In genomic region chrX:129932137-129932791, GRCh38 we compare ENCODE assay signal across 8 cellular contexts. TPM values are rescaled to one million over a fixed set of nuclear protein-coding genes. Genes with fewer than 3 reads are reported as not detected.
DNase-seq lines count a peak whose midpoint lies in the region; ATAC-seq and TF ChIP-seq lines count a peak whose summit lies in the region.

No MANE protein-coding gene starts in this region.

- H3K27me3 ChIP-seq in breast epithelium (peaks cover 0 to 27% of the 10 kb centered on the region in 2 donors), smooth muscle cell (ENCODE audit: low read depth) (peaks cover 3% of the 10 kb centered on the region)

- H3K27ac ChIP-seq in breast epithelium (peak overlapping the region; percentile 80 to 91), smooth muscle cell (ENCODE audit: low read depth) (no peak overlapping the region)

- intact Hi-C loops in breast epithelium (cut with DNase I; ENCODE audit: low total_unique reads): loop anchor here (10.0 kb wide), 1 partner anchor 53 kb away; the partner anchor contains the start of gene BCORL1

- H4K20me1 ChIP-seq in smooth muscle cell (ENCODE audit: low read depth): no peaks in the 10 kb centered on the region

- H2AFZ ChIP-seq in smooth muscle cell (ENCODE audit: low read depth): no peak overlapping the region

- peak overlapping the region; percentile 76 to 86 (median 79) for H3K4me3 Mint-ChIP-seq in immature natural killer cell

- no peak for TF ChIP-seq CTCF in WI38 (IDR thresholded peaks at IDR 0.05; ENCODE audit: low read depth, low read length)
- TF ChIP-seq CTCF in breast epithelium (IDR thresholded peaks at IDR 0.05): no peak
- TF ChIP-seq CTCF in smooth muscle cell (IDR thresholded peaks at IDR 0.05; ENCODE audit: borderline replicate concordance, insufficient read depth, poor library complexity, severe bottlenecking): no peak

- H3K4me1 ChIP-seq in ES-I3 (ENCODE audit: insufficient read depth, low read length): peaks cover 9% of the 10 kb centered on the region; the same call in 1 of the 2 replicates
- no peaks in the 10 kb centered on the region for H3K4me1 ChIP-seq in breast epithelium
- no peaks in the 10 kb centered on the region for H3K4me1 ChIP-seq in smooth muscle cell (ENCODE audit: low read depth)

- peak overlapping the region in 1 of 6 donors; percentile 22 for H3K27ac Mint-ChIP-seq in immature natural killer cell

- H3K4me2 ChIP-seq in smooth muscle cell: peak overlapping the region; percentile 83

- peaks cover 0 to 3% of the 10 kb centered on the region in 2 donors for H3K4me1 Mint-ChIP-seq in immature natural killer cell

- no peaks in the 10 kb centered on the region for H3F3A ChIP-seq in smooth muscle cell (ENCODE audit: low read depth)

- H3K9me3 Mint-ChIP-seq in immature natural killer cell: no peaks in the 10 kb centered on the region

- no peak for TF ChIP-seq POLR2A in breast epithelium (IDR thresholded peaks at IDR 0.05)

- DNase-seq in NCI-H187 treated with DMSO at 0.1 percent for 48 hours (lab: John Stamatoyannopoulos, UW): peak; percentile 36
- DNase-seq in breast epithelium (ENCODE audit: low spot score in 2 of 2): peak; percentile 81 to 83
- DNase-seq in immature natural killer cell: peak; percentile 40 to 62 (median 53)
- peak; percentile 57 for DNase-seq in smooth muscle cell (lab: John Stamatoyannopoulos, UW; ENCODE audit: unreplicated experiment)
- DNase-seq in cerebellar nuclear complex (lab: John Stamatoyannopoulos, UW): no peak

- H3K36me3 ChIP-seq in ES-I3 (ENCODE audit: insufficient read depth, low read length) (peaks cover 6% of the 10 kb centered on the region), breast epithelium (no peaks in the 10 kb centered on the region), smooth muscle cell (ENCODE audit: low read depth) (no peaks in the 10 kb centered on the region)

- H3K4me3 ChIP-seq in WI38 (ENCODE audit: low read depth, low read length) (peak overlapping the region; percentile 62), breast epithelium (peak overlapping the region; percentile 51 to 74 (median 60)), smooth muscle cell (peak overlapping the region; percentile 56)

- H3K36me3 Mint-ChIP-seq in immature natural killer cell: no peaks in the 10 kb centered on the region

- peak; percentile 59 for ATAC-seq in HG02588 (IDR thresholded peaks at IDR 0.05; ENCODE audit: unreplicated experiment)

- peaks cover 0 to 5% (median 2%) of the 10 kb centered on the region in 3 donors for H3K27me3 Mint-ChIP-seq in immature natural killer cell (ENCODE audit: low read depth in 3 of 3)

- no peaks in the 10 kb centered on the region for H3K79me2 ChIP-seq in smooth muscle cell (ENCODE audit: low read depth)

- H3K9ac ChIP-seq in ES-I3 (ENCODE audit: low read depth, low read length) (peak overlapping the region; percentile 92), smooth muscle cell (ENCODE audit: low read depth) (no peak overlapping the region)

- 52% methylated on average over 13 of the region's 84 CpGs for WGBS in smooth muscle cell (ENCODE audit: low lambda C conversion rate)

- H3K9me3 ChIP-seq in ES-I3 (ENCODE audit: control insufficient read depth, insufficient read depth, low read length) (no peaks in the 10 kb centered on the region), breast epithelium (no peaks in the 10 kb centered on the region), smooth muscle cell (replicated peaks; ENCODE audit: low read depth) (no peaks in the 10 kb centered on the region)

RNA-seq across cellular contexts. Expression of gene UTP14A, which starts 26.3 kb away (rescaled TPM):
- total RNA-seq in breast epithelium (10 to 100 TPM; 17.3 to 22.6 (median 20.8) TPM), smooth muscle cell (7.9 and 12.9 TPM in 2 replicates)
- polyA plus RNA-seq in immature natural killer cell (10 to 100 TPM in 1 of 3 donors, 1 to 10 TPM in 2; 1.9 to 10.8 (median 5.5) TPM), smooth muscle cell (5.1 and 6.0 TPM in 2 replicates)

RNA-seq across cellular contexts. Expression of gene BCORL1, which starts 50.2 kb away (rescaled TPM):
- total RNA-seq in breast epithelium (1 to 10 TPM; 4.5 to 5.0 (median 4.9) TPM), smooth muscle cell (3.0 TPM in 2 replicates)
- polyA plus RNA-seq in immature natural killer cell (1 to 10 TPM in 1 of 3 donors, under 1 TPM in 1, not detected in 1; 0.59 to 2.8 TPM), smooth muscle cell (8.0 and 14.8 TPM in 2 replicates)

Comparison
In these comparisons a context has a peak if more than half of its experiments do, and no peak if none do; other contexts are left out.
1. DNase-seq: peak in NCI-H187 treated with DMSO at 0.1 percent for 48 hours (single experiment), breast epithelium (2 of 2), immature natural killer cell (3 of 3) and smooth muscle cell (single experiment); none in cerebellar nuclear complex (0 of 2).
2. Peak in every context shown above with its lines, with median percentiles within 50 percentile points of each other: H3K4me3 ChIP-seq.